In the genomic region with DNA sequence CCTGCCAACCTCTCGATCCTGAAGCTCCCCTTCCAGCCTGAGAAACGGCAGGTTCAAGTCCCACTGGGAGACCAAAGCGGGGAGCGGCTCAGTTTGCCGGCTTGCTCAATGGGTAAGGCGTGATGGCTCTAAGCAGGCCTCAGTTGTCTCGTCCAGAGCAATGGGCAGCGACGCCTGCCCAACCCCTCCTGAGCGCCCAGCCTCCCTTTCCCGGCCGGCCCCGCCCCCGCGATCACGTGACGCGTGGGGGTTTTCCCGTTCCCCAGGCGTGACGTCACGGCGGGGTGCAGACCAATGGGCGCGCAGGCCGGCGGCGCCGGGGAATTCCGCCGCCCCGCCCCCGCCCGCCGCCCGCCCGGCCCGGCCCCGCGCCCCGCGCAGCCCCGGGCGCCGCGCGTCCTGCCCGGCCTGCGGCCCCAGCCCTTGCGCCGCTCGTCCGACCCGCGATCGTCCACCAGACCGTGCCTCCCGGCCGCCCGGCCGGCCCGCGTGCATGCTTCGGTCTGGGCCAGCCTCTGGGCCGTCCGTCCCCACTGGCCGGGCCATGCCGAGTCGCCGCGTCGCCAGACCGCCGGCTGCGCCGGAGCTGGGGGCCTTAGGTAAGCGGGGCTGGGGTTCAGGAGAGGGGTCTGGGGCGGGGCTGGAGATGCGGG, we compare ENCODE assay signal across 8 cellular contexts. TPM values are rescaled to one million over a fixed set of nuclear protein-coding genes. Genes with fewer than 3 reads are reported as not detected.
DNase-seq lines count a peak whose midpoint lies in the region; ATAC-seq and TF ChIP-seq lines count a peak whose summit lies in the region.

A gene with protein sequence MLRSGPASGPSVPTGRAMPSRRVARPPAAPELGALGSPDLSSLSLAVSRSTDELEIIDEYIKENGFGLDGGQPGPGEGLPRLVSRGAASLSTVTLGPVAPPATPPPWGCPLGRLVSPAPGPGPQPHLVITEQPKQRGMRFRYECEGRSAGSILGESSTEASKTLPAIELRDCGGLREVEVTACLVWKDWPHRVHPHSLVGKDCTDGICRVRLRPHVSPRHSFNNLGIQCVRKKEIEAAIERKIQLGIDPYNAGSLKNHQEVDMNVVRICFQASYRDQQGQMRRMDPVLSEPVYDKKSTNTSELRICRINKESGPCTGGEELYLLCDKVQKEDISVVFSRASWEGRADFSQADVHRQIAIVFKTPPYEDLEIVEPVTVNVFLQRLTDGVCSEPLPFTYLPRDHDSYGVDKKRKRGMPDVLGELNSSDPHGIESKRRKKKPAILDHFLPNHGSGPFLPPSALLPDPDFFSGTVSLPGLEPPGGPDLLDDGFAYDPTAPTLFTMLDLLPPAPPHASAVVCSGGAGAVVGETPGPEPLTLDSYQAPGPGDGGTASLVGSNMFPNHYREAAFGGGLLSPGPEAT (plus strand): TSS at position 378 of the 653 bp plus-strand sequence. CDS start 116 bp downstream, at position 494.

- H3K36me3 ChIP-seq in hepatocyte (replicated peaks; ENCODE audit: insufficient read depth, low read depth): no peaks in the 10 kb centered on the region

- no peaks in the 10 kb centered on the region for H3K9me3 ChIP-seq in hepatocyte (ENCODE audit: low read depth)

- no peaks in the 10 kb centered on the region for H3K9me2 ChIP-seq in hepatocyte (replicated peaks; ENCODE audit: insufficient read depth)

- H3K27ac ChIP-seq in hepatocyte: peak within 1 kb of the TSS; percentile 100

- no peaks in the 10 kb centered on the region for H3K79me2 ChIP-seq in hepatocyte

- no peaks in the 10 kb centered on the region for H4K20me1 ChIP-seq in hepatocyte (ENCODE audit: insufficient read depth, poor library complexity, severe bottlenecking)

- H2AFZ ChIP-seq in hepatocyte: peak within 1 kb of the TSS; percentile 78

- H3K4me2 ChIP-seq in hepatocyte: peak within 1 kb of the TSS; percentile 92

- in situ Hi-C loops in astrocyte of the cerebellum (cut with HindIII; ENCODE audit: low sequenced_read_pairs): no loop called here

- H3K4me3 ChIP-seq in astrocyte of the cerebellum (ENCODE audit: low read depth, low read length) (peak within 1 kb of the TSS; percentile 67), hepatocyte (peak within 1 kb of the TSS; percentile 71)

- WGBS in hepatocyte (ENCODE audit: low lambda C conversion rate, missing lambda C conversion rate): 3% methylated on average over 59 of the region's 79 CpGs

- H3K27me3 ChIP-seq in hepatocyte: no peaks in the 10 kb centered on the region

- TF ChIP-seq CTCF in astrocyte of the cerebellum (IDR thresholded peaks at IDR 0.05; ENCODE audit: low read depth, low read length, missing control alignments) (no peak), hepatocyte (IDR thresholded peaks at IDR 0.05; ENCODE audit: poor library complexity) (no peak)

- DNase-seq in NCI-H146 (lab: John Stamatoyannopoulos, UW): peak; percentile 90
- peak; percentile 79 for DNase-seq in T1000 (lab: John Stamatoyannopoulos, UW)
- peak; percentile 58 for DNase-seq in astrocyte of the cerebellum (ENCODE audit: low read depth)
- peak; percentile 97 for DNase-seq in hepatocyte (ENCODE audit: low spot score)
- DNase-seq in retina: peak; percentile 84
- DNase-seq in OCI-M2 (lab: John Stamatoyannopoulos, UW; ENCODE audit: unreplicated experiment): no peak

- peaks cover 3% of the 10 kb centered on the region for H3K4me1 ChIP-seq in hepatocyte (ENCODE audit: insufficient read depth)

- ATAC-seq in GM18502 (IDR thresholded peaks at IDR 0.05; ENCODE audit: poor library complexity, unreplicated experiment): peak; percentile 50
- peak; percentile 52 for ATAC-seq in HG02852 (IDR thresholded peaks at IDR 0.05; ENCODE audit: unreplicated experiment)

RNA-seq across cellular contexts. Expression of the gene that starts here (rescaled TPM):
- 6.3 and 8.5 TPM in 2 replicates for total RNA-seq in hepatocyte
- polyA plus RNA-seq in hepatocyte: 9.1 and 13.9 TPM in 2 replicates
